In genomic region chr2:5954509-5954908, GRCh38 we compare ENCODE assay signal across 31 cellular contexts.
DNase-seq lines count a peak whose midpoint lies in the region; ATAC-seq and TF ChIP-seq lines count a peak whose summit lies in the region.
"Had no signal": no experiment of that assay in that cellular context is flagged by ENCODE, and none has a peak within 500 bp of the region (broad histone marks: within the 10 kb centered on the region; RNA-seq: fewer than 3 reads in every experiment).

No MANE protein-coding gene starts in this region.

- H3K4me3 ChIP-seq in mucosa of descending colon = no peak overlapping the region
- H3K4me3 ChIP-seq: A549; BLaER1; BLaER1 treated with 17β-estradiol and CSF1 and Interleukin-3, amounts not matched to agents 10 nM and 100 nM had no signal

- H3K36me3 ChIP-seq in mucosa of descending colon (ENCODE audit: low read depth) = no peaks in the 10 kb centered on the region
- H3K36me3 ChIP-seq: BE2C; BLaER1; BLaER1 treated with 17β-estradiol and CSF1 and Interleukin-3, amounts not matched to agents 10 nM and 100 nM had no signal

- peak; percentile 51 for DNase-seq in globus pallidus (ENCODE audit: low spot score)
- DNase-seq in medulla oblongata (ENCODE audit: extremely low spot score) = peak; percentile 33
- DNase-seq in pons (ENCODE audit: low spot score) = peak; percentile 86
- peak; percentile 57 for DNase-seq in superior temporal gyrus (ENCODE audit: extremely low spot score)
- no peak for DNase-seq in effector CD4-positive, alpha-beta T cell
- no peak for DNase-seq in NCI-H2107 (lab: John Stamatoyannopoulos, UW)
- DNase-seq in mucosa of descending colon = no peak
- DNase-seq: 8988T; ACHN; AML-193; BE2C; C1 segment of cervical spinal cord; Caco-2; Calu3; CD4-positive, alpha-beta memory T cell; CD4-positive, alpha-beta T cell; CD4-positive, CD25-positive, alpha-beta regulatory T cell; CD8-positive, alpha-beta memory T cell; CD8-positive, alpha-beta T cell; COR-L47; DMS 273 treated with DMSO at 0.1 percent for 48 hours; DMS153; DMS53; DMS79; DMS79 treated with DMSO at 0.1 percent for 48 hours; DND-41; EL had no signal

- TF ChIP-seq CTCF in mucosa of descending colon (IDR thresholded peaks at IDR 0.05) = no peak

- no peaks in the 10 kb centered on the region for H3K4me1 ChIP-seq in mucosa of descending colon (ENCODE audit: low read depth)
- H3K4me1 ChIP-seq: A549, BE2C, BLaER1, Caco-2 had no signal

- peaks cover 2% of the 10 kb centered on the region for H3K9me3 ChIP-seq in mucosa of descending colon
- H3K9me3 ChIP-seq: A549, BE2C, BLaER1, Caco-2 had no signal

- intact Hi-C loops in mucosa of descending colon (cut with DNase I, micrococcal nuclease) = no loop called here

- ATAC-seq in HG03045 (IDR thresholded peaks at IDR 0.05; ENCODE audit: unreplicated experiment) (no peak), mucosa of descending colon (no peak)
- ATAC-seq: A549; CD8-positive, alpha-beta T cell had no signal

Comparison
In these comparisons a context has a peak if more than half of its experiments do, and no peak if none do; other contexts are left out.
1. DNase-seq: peak in globus pallidus (single experiment), medulla oblongata (single experiment), pons (single experiment) and superior temporal gyrus (single experiment); none in effector CD4-positive, alpha-beta T cell (single experiment), NCI-H2107 (single experiment) and mucosa of descending colon (0 of 3).